ENCODE assay signal across 11 cellular contexts in genomic region chr9:77215874-77216273, GRCh38.
DNase-seq lines count a peak whose midpoint lies in the region; ATAC-seq and TF ChIP-seq lines count a peak whose summit lies in the region.
"Had no signal": no experiment of that assay in that cellular context is flagged by ENCODE, and none has a peak within 500 bp of the region (broad histone marks: within the 10 kb centered on the region; RNA-seq: fewer than 3 reads in every experiment).

No MANE protein-coding gene starts in this region.

- DNase-seq in AG08395 (ENCODE audit: low spot score): peak; percentile 28
- peak; percentile 26 for DNase-seq in SW480 (ENCODE audit: low spot score)
- DNase-seq in iris pigment epithelial cell (ENCODE audit: low read depth): peak; percentile 34
- DNase-seq in CD1c-positive myeloid dendritic cell (ENCODE audit: extremely low spot score): no peak
- DNase-seq in inferior parietal cortex (ENCODE audit: extremely low spot score): no peak
- DNase-seq: activated CD4-positive, alpha-beta T cell treated with anti-CD3 and anti-CD28 coated beads, Interleukin-2, amount 50 U/mL, for 4 hours; spleen; substantia nigra had no signal

- ATAC-seq in HG03571 (IDR thresholded peaks at IDR 0.05; ENCODE audit: unreplicated experiment): no peak
- ATAC-seq in HG02852 (IDR thresholded peaks at IDR 0.05; ENCODE audit: unreplicated experiment): no peak

- peak; percentile 5; the same call in 1 of the 2 replicates for TF ChIP-seq CTCF in GM12874 (IDR thresholded peaks at IDR 0.05; ENCODE audit: insufficient read depth, low read depth, low read length)

Comparison
In these comparisons a context has a peak if more than half of its experiments do, and no peak if none do; other contexts are left out.
1. DNase-seq: peak in AG08395 (single experiment), SW480 (single experiment) and iris pigment epithelial cell (single experiment); none in CD1c-positive myeloid dendritic cell (single experiment) and inferior parietal cortex (single experiment).